Comparison of ENCODE assay signal across 12 cellular contexts in the genomic region with DNA sequence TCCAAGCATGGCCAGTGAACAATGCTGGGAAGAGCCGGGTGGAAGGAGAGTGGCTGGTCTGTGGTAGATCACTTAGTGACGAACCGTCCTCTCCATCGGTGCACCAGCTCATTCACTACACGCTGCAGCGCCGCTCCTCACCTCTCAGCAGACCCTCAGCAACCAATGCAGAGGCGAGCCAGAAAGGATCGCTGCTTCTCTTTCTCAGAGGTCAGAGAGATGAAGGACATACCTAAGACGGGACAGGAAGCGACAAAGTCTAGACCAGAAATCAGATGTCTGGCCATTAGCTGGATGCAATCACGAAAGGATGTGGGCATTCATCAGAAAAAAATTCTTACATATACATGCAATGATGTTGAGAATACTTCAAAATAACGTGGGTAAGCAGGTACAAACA. TPM values are rescaled to one million over a fixed set of nuclear protein-coding genes. Genes with fewer than 3 reads are reported as not detected.
DNase-seq lines count a peak whose midpoint lies in the region; ATAC-seq, FAIRE-seq and TF ChIP-seq lines count a peak whose summit lies in the region.
"Had no signal": no experiment of that assay in that cellular context is flagged by ENCODE, and none has a peak within 500 bp of the region (broad histone marks: within the 10 kb centered on the region; RNA-seq: fewer than 3 reads in every experiment).

No MANE protein-coding gene starts in this region.

- H2BK15ac ChIP-seq in IMR-90 (ENCODE audit: low read depth, low read length), result peak overlapping the region; percentile 91; the same call in 2 of the 3 replicates

- DNase-seq in CD14-positive monocyte (ENCODE audit: low spot score) (no peak), IMR-90 (peak; percentile 29), fibroblast of lung (ENCODE audit: low read depth in 2 of 2) (peak in 1 of 2 donors; percentile 53), psoas muscle (no peak), D721Med (ENCODE audit: insufficient read length, low spot score) (no peak), medulla oblongata (ENCODE audit: extremely low spot score) (no peak)
- DNase-seq in central memory CD4-positive, alpha-beta T cell, result no peak

- H2AK5ac ChIP-seq in IMR-90 (ENCODE audit: low read depth, low read length), result peak overlapping the region; percentile 96

- CTCF ChIA-PET in IMR-90 (lab: Yijun Ruan, JAX), result no interaction called here

- ATAC-seq in IMR-90 (ENCODE audit: low read depth) (no peak), psoas muscle (no peak), GM21529 (IDR thresholded peaks at IDR 0.05; ENCODE audit: unreplicated experiment) (no peak)
- ATAC-seq: Panc1, pancreas had no signal

- H3K18ac ChIP-seq in IMR-90 (ENCODE audit: low read depth, low read length), result peak overlapping the region; percentile 91

- peaks cover 29 to 83% of the 10 kb centered on the region in 2 experiments for H3K79me1 ChIP-seq in IMR-90 (ENCODE audit: low read depth in 1 of 2, low read length in 2 of 2)

- peaks cover 31 to 34% of the 10 kb centered on the region in 2 donors for H3K36me3 Mint-ChIP-seq in CD14-positive monocyte

- H3K27me3 ChIP-seq in IMR-90 (ENCODE audit: control insufficient read depth, insufficient read depth, low read length), result no peaks in the 10 kb centered on the region
- H3K27me3 ChIP-seq in fibroblast of lung (ENCODE audit: control insufficient read depth, insufficient read depth, low read length), result no peaks in the 10 kb centered on the region
- no peaks in the 10 kb centered on the region for H3K27me3 ChIP-seq in psoas muscle (ENCODE audit: insufficient read depth in 3 of 3, low read length in 2 of 3)
- H3K27me3 ChIP-seq: pancreas had no signal

- H3K9me3 Mint-ChIP-seq in CD14-positive monocyte, result peaks cover 0 to 1% (median 0%) of the 10 kb centered on the region in 7 donors

- peaks cover 60% of the 10 kb centered on the region for H3K4me1 Mint-ChIP-seq in CD14-positive monocyte

- H3K14ac ChIP-seq in IMR-90 (replicated peaks; ENCODE audit: low read depth, low read length), result peak overlapping the region; percentile 94

- no peak overlapping the region for H3K4me3 ChIP-seq in IMR-90 (ENCODE audit: insufficient read depth, low read depth, low read length)
- no peak overlapping the region for H3K4me3 ChIP-seq in fibroblast of lung (replicated peaks in 1 of 4; ENCODE audit: control extremely low read depth in 1 of 4, insufficient read depth in 1 of 4, low read depth in 3 of 4, low read length in 4 of 4)
- H3K4me3 ChIP-seq in psoas muscle, result no peak overlapping the region
- H3K4me3 ChIP-seq: pancreas had no signal

- H4K91ac ChIP-seq in IMR-90 (ENCODE audit: insufficient read depth, low read depth, low read length), result peak overlapping the region; percentile 98

- peak overlapping the region; percentile 98 for H2BK5ac ChIP-seq in IMR-90 (ENCODE audit: low read depth, low read length, poor library complexity, severe bottlenecking)

- dilution Hi-C loops in IMR-90 (cut with HindIII; ENCODE audit: low sequenced_read_pairs, unreplicated experiment), result no loop called here

- H3K9me3 ChIP-seq in IMR-90 (ENCODE audit: control insufficient read depth, insufficient read depth, low read length), result no peaks in the 10 kb centered on the region
- no peaks in the 10 kb centered on the region for H3K9me3 ChIP-seq in fibroblast of lung (ENCODE audit: control insufficient read depth, insufficient read depth, low read depth, low read length)
- H3K9me3 ChIP-seq in psoas muscle, result no peaks in the 10 kb centered on the region
- H3K9me3 ChIP-seq: pancreas had no signal

- peaks cover 44% of the 10 kb centered on the region for H3K4me1 ChIP-seq in IMR-90 (ENCODE audit: control insufficient read depth, insufficient read depth, low read length)
- peaks cover 50% of the 10 kb centered on the region for H3K4me1 ChIP-seq in fibroblast of lung (ENCODE audit: control insufficient read depth, extremely low read depth, insufficient read depth, low read length)
- H3K4me1 ChIP-seq in psoas muscle, result peaks cover 37% of the 10 kb centered on the region

- H3K23ac ChIP-seq in IMR-90 (ENCODE audit: low read depth, low read length), result peak overlapping the region; percentile 86

- H3K56ac ChIP-seq in IMR-90 (ENCODE audit: extremely low read depth, insufficient read depth, low read length), result peak overlapping the region; percentile 95; the same call in 1 of the 2 replicates

- H4K5ac ChIP-seq in IMR-90 (ENCODE audit: low read depth, low read length), result peak overlapping the region; percentile 66

- H3K4me3 Mint-ChIP-seq in CD14-positive monocyte, result no peak overlapping the region

- H3K27ac Mint-ChIP-seq in CD14-positive monocyte, result peak overlapping the region in 4 of 7 donors; percentile 6 to 59 (median 42)

- H3K9ac ChIP-seq in IMR-90 (ENCODE audit: low read depth, low read length) (peak overlapping the region; percentile 19; the same call in 1 of the 2 replicates), fibroblast of lung (ENCODE audit: insufficient read depth, low read length) (no peak overlapping the region)
- H3K9ac ChIP-seq: KMS-11 had no signal

- peaks cover 45% of the 10 kb centered on the region for H3K9me1 ChIP-seq in IMR-90 (ENCODE audit: insufficient read depth, low read length)

- peaks cover 0 to 5% (median 2%) of the 10 kb centered on the region in 3 donors for H3K27me3 Mint-ChIP-seq in CD14-positive monocyte (ENCODE audit: low read depth in 3 of 3)

- POLR2A ChIA-PET in IMR-90 (lab: Charles Lee; ENCODE audit: unreplicated experiment), result interaction anchor here (1.1 to 1.6 kb wide), 2 partner anchors 16 to 75 kb away, joined by 3 to 4 read pairs; no protein-coding TSS in a partner anchor

- TF ChIP-seq CTCF in CD14-positive monocyte (IDR thresholded peaks at IDR 0.05) (no peak), IMR-90 (conservative IDR thresholded peaks at IDR 0.05; ENCODE audit: low read depth, low read length) (no peak), fibroblast of lung (conservative IDR thresholded peaks at IDR 0.05 in 1 of 2, IDR thresholded peaks at IDR 0.05 in 1 of 2; ENCODE audit: low read depth in 1 of 2, low read length in 2 of 2) (no peak), psoas muscle (IDR thresholded peaks at IDR 0.05) (no peak), D721Med (IDR thresholded peaks at IDR 0.05; ENCODE audit: insufficient read depth, missing control alignments) (no peak)

- no peak overlapping the region for H2AK9ac ChIP-seq in IMR-90 (replicated peaks; ENCODE audit: low read depth, low read length, poor library complexity)

- peak overlapping the region; percentile 99 for H2BK120ac ChIP-seq in IMR-90 (ENCODE audit: low read depth, low read length)

- H3K27ac ChIP-seq in IMR-90 (ENCODE audit: insufficient read depth, low read length), result peak overlapping the region; percentile 94
- peak overlapping the region; percentile 78 for H3K27ac ChIP-seq in fibroblast of lung (ENCODE audit: insufficient read depth, low read length)
- peak overlapping the region; percentile 50 for H3K27ac ChIP-seq in psoas muscle
- H3K27ac ChIP-seq: KMS-11 had no signal

- TF ChIP-seq POLR2A in IMR-90 (IDR thresholded peaks at IDR 0.05; ENCODE audit: low read depth, low read length), result no peak

- WGBS in IMR-90 (ENCODE audit: extremely low coverage in 2 of 2, insufficient read length in 1 of 2), 2 experiments, result no CpG with 5 or more reads among the region's 13 CpGs
- WGBS in psoas muscle, 3 donors, result 70 to 80% (median 74%) methylated on average over 13 of the region's 13 CpGs

- peak overlapping the region; percentile 99 for H2BK20ac ChIP-seq in IMR-90 (ENCODE audit: low read depth, low read length)

- no peak for TF ChIP-seq RAD21 in IMR-90 (IDR thresholded peaks at IDR 0.05; ENCODE audit: low read length)

- H4K20me1 ChIP-seq in IMR-90 (ENCODE audit: insufficient read depth, low read length) (no peaks in the 10 kb centered on the region; the same call in 1 of the 2 replicates), fibroblast of lung (ENCODE audit: control insufficient read depth, extremely low read depth, insufficient read depth, low read length) (no peaks in the 10 kb centered on the region)

- intact Hi-C loops in CD14-positive monocyte (cut with micrococcal nuclease) (no loop called here), IMR-90 (cut with micrococcal nuclease) (loop anchor here (2.0 kb wide), 1 partner anchor 127 kb away; no protein-coding TSS in a partner anchor), psoas muscle (cut with DNase I) (no loop called here)

- no peak overlapping the region for H2AFZ ChIP-seq in IMR-90 (replicated peaks; ENCODE audit: low read length, poor library complexity)
- H2AFZ ChIP-seq in fibroblast of lung (ENCODE audit: low read length), result no peak overlapping the region

- no TSS peak for BruUV-seq in IMR-90 (replicated peaks; lab: Mats Ljungman, UMichigan)

- H3K79me2 ChIP-seq in fibroblast of lung (ENCODE audit: control insufficient read depth, insufficient read depth, low read length), result peaks cover 7% of the 10 kb centered on the region

- H4K8ac ChIP-seq in IMR-90 (ENCODE audit: low read depth in 2 of 2, low read length in 2 of 2), result peak overlapping the region; percentile 65 to 93

- H3K4me2 ChIP-seq in IMR-90 (ENCODE audit: low read depth, low read length) (no peak overlapping the region), fibroblast of lung (ENCODE audit: extremely low read depth, insufficient read depth, low read length) (no peak overlapping the region)
- H3K4me2 ChIP-seq: KMS-11 had no signal

- FAIRE-seq in D721Med (lab: Jason Lieb, UNC), result no peak
- FAIRE-seq: endometrium, pancreas had no signal

- in situ Hi-C loops in IMR-90 (cut with MboI; ENCODE audit: low sequenced_read_pairs), result loop anchor here (5.0 kb wide), 1 partner anchor 76 kb away; no protein-coding TSS in a partner anchor

- H3K4ac ChIP-seq in IMR-90 (ENCODE audit: low read depth, low read length), result peak overlapping the region; percentile 100

- H3K36me3 ChIP-seq in IMR-90 (ENCODE audit: control insufficient read depth, insufficient read depth, low read length), result no peaks in the 10 kb centered on the region
- no peaks in the 10 kb centered on the region for H3K36me3 ChIP-seq in fibroblast of lung (ENCODE audit: control insufficient read depth, insufficient read depth, low read length)
- H3K36me3 ChIP-seq in psoas muscle (ENCODE audit: insufficient read depth in 1 of 2, low read depth in 1 of 2), result no peaks in the 10 kb centered on the region
- H3K36me3 ChIP-seq: pancreas had no signal

RNA-seq across cellular contexts. Expression of gene NSMCE1, which starts 26.9 kb away (rescaled TPM):
- polyA plus RNA-seq in CD14-positive monocyte (10 to 100 TPM; 82.6 to 85.2 TPM), IMR-90 (2012; rRNA removed) (47.5 and 48.0 TPM in 2 replicates), fibroblast of lung (48.8 and 62.3 TPM in 2 replicates), psoas muscle (10 to 100 TPM; 26.0 to 31.7 (median 28.4) TPM)
- total RNA-seq in IMR-90 (2012; rRNA removed) (120 and 130 TPM in 2 replicates), fibroblast of lung (124 and 142 TPM in 2 replicates), psoas muscle (10 to 100 TPM; 18.9 to 51.8 (median 28.8) TPM)
- 36.6 and 48.8 TPM in 2 replicates for polyA plus RNA-seq in IMR-90 (2012; cell fraction: cytosol; rRNA removed)
- polyA plus RNA-seq in IMR-90 (2012; cell fraction: nucleus; rRNA removed; ENCODE audit: low replicate concordance), result 13.4 and 21.5 TPM in 2 replicates
- polyA plus RNA-seq in fibroblast of lung (2012), result 99.0 and 130 TPM in 2 replicates
- polyA minus RNA-seq in fibroblast of lung (ENCODE audit: low replicate concordance), result 141 and 163 TPM in 2 replicates

RNA-seq across cellular contexts. Expression of gene KDM8, which starts 38.3 kb away (rescaled TPM):
- polyA plus RNA-seq in CD14-positive monocyte, result 1 to 10 TPM in 1 of 2 donors, under 1 TPM in 1; 0.40 to 1.5 TPM
- total RNA-seq in IMR-90 (2012; rRNA removed), result 3.2 and 3.6 TPM in 2 replicates
- polyA plus RNA-seq in IMR-90 (2012; rRNA removed), result 3.8 and 4.3 TPM in 2 replicates
- polyA plus RNA-seq in IMR-90 (2012; cell fraction: cytosol; rRNA removed), result 2.5 and 3.1 TPM in 2 replicates
- polyA plus RNA-seq in IMR-90 (2012; cell fraction: nucleus; rRNA removed; ENCODE audit: low replicate concordance), result 8.7 and 13.5 TPM in 2 replicates
- 1.8 and 3.6 TPM in 2 replicates for total RNA-seq in fibroblast of lung
- polyA plus RNA-seq in fibroblast of lung, result 2.0 and 2.9 TPM in 2 replicates
- polyA plus RNA-seq in fibroblast of lung (2012), result 2.9 and 3.8 TPM in 2 replicates
- polyA minus RNA-seq in fibroblast of lung (ENCODE audit: low replicate concordance), result 7.1 and 8.2 TPM in 2 replicates
- total RNA-seq in psoas muscle, result 1 to 10 TPM; 2.2 to 7.8 (median 4.6) TPM
- 1 to 10 TPM; 2.4 to 3.5 (median 3.0) TPM for polyA plus RNA-seq in psoas muscle
